29 cellular contexts compared by ENCODE assay signal in the genomic region with DNA sequence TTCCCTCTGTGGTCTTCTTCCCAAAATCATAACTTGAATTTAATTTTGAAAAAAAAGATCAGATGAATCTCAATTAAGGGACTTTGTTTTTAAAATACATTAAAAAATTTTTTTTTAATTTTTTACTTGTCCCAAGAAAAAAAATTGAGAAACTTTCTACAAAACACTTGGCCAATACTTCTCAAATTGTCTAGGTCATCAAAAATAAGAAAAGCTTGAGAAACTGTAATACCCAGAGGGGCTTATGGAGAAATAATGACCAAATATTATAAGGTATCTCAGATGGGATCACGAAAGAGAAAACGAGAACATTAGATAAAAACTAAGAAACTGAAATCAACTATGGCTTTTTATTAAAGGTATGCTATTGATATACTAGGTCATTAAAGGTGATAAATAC.
"Had no signal": no experiment of that assay in that cellular context is flagged by ENCODE, and none has a peak within 500 bp of the region (broad histone marks: within the 10 kb centered on the region; RNA-seq: fewer than 3 reads in every experiment).

No MANE protein-coding gene starts in this region.

- H3K27ac Mint-ChIP-seq: stimulated activated effector memory CD8-positive, alpha-beta T cell treated with anti-CD3 and anti-CD28 coated beads, Interleukin-12 subunit alpha, Interleukin-12 subunit beta, amount 100 ng/mL, for 72 hours; stimulated activated memory B cell treated with anti-CD40 and anti-IgM and Interleukin-4, amounts not matched to agents 10 μg/mL and 1 μg/mL and 100 μg/mL, for 72 hours; stimulated activated naive B cell treated with anti-CD40 and anti-IgM and Interleukin-4, amounts not matched to agents 10 μg/mL and 1 μg/mL and 100 μg/mL, for 72 hours; stimulated activated naive CD8-positive, alpha-beta T cell treated with anti-CD3 and anti-CD28 coated beads, Interleukin-15, amount 100 ng/mL, for 72 hours; stimulated activated naive CD8-positive, alpha-beta T cell treated with anti-CD3 and anti-CD28 coated beads, Interleukin-15, Interleukin-2, amounts not matched to agents 100 ng/mL and 50 ng/mL, for 24 hours; type B pancreatic cell had no signal

- DNase-seq: stimulated activated CD4-positive, alpha-beta T cell treated with anti-CD3 and anti-CD28 coated beads, Interleukin-2, amount 100 ng/mL, for 48 hours; stimulated activated CD4-positive, alpha-beta T cell treated with anti-CD3 and anti-CD28 coated beads, Interleukin-4, amount 100 ng/mL, for 1 hour; stimulated activated CD4-positive, alpha-beta T cell treated with anti-CD3 and anti-CD28 coated beads, Interleukin-4, amount 100 ng/mL, for 24 hours; stimulated activated CD4-positive, alpha-beta T cell treated with anti-CD3 and anti-CD28 coated beads, Interleukin-4, amount 100 ng/mL, for 4 hours; stimulated activated CD8-positive, alpha-beta memory T cell treated with anti-CD3 and anti-CD28 coated beads, Interleukin-4, amount 100 ng/mL, for 48 hours; stimulated activated naive B cell treated with anti-CD40 and anti-IgM and Interleukin-4, amounts not matched to agents 10 μg/mL and 1 μg/mL and 100 μg/mL, for 72 hours; stimulated activated naive CD4-positive, alpha-beta T cell; stimulated activated naive CD4-positive, alpha-beta T cell treated with Interleukin-2 at 50 U/mL for 16 hours; stimulated activated naive CD8-positive, alpha-beta T cell treated with anti-CD3 and anti-CD28 coated beads, Interleukin-15, amount 100 ng/mL, for 72 hours; stimulated activated naive CD8-positive, alpha-beta T cell treated with anti-CD3 and anti-CD28 coated beads, Interleukin-15, Interleukin-2, amounts not matched to agents 100 U/mL and 50 U/mL, for 24 hours; stomach; substantia nigra; testis; thyroid gland; tibial artery; transverse colon; trophoblast cell; upper lobe of left lung; upper lobe of right lung; uterus had no signal

- H3K9me3 ChIP-seq: suprapubic skin, testis, thoracic aorta, thyroid gland, tibial artery, transverse colon, upper lobe of left lung, upper lobe of right lung, uterus, vagina had no signal

- FAIRE-seq: urothelium cell line had no signal

- H3K27ac ChIP-seq: stomach, suprapubic skin, testis, thoracic aorta, thyroid gland, tibial artery, tibial nerve, transverse colon, upper lobe of left lung, upper lobe of right lung, uterus, vagina had no signal

- H3K4me3 Mint-ChIP-seq: stimulated activated effector memory CD8-positive, alpha-beta T cell treated with anti-CD3 and anti-CD28 coated beads, Interleukin-12 subunit alpha, Interleukin-12 subunit beta, amount 100 ng/mL, for 72 hours; stimulated activated memory B cell treated with anti-CD40 and anti-IgM and Interleukin-4, amounts not matched to agents 10 μg/mL and 1 μg/mL and 100 μg/mL, for 72 hours; stimulated activated naive B cell treated with anti-CD40 and anti-IgM and Interleukin-4, amounts not matched to agents 10 μg/mL and 1 μg/mL and 100 μg/mL, for 72 hours; stimulated activated naive CD8-positive, alpha-beta T cell treated with anti-CD3 and anti-CD28 coated beads, Interleukin-15, amount 100 ng/mL, for 72 hours; stimulated activated naive CD8-positive, alpha-beta T cell treated with anti-CD3 and anti-CD28 coated beads, Interleukin-15, Interleukin-2, amounts not matched to agents 100 ng/mL and 50 ng/mL, for 24 hours; type B pancreatic cell had no signal

- H3K4me1 Mint-ChIP-seq: stimulated activated memory B cell treated with anti-CD40 and anti-IgM and Interleukin-4, amounts not matched to agents 10 μg/mL and 1 μg/mL and 100 μg/mL, for 72 hours had no signal

- H3K9me3 Mint-ChIP-seq: stimulated activated memory B cell treated with anti-CD40 and anti-IgM and Interleukin-4, amounts not matched to agents 10 μg/mL and 1 μg/mL and 100 μg/mL, for 72 hours had no signal

- ATAC-seq: stimulated activated effector memory CD8-positive, alpha-beta T cell treated with anti-CD3 and anti-CD28 coated beads, Interleukin-12 subunit alpha, Interleukin-12 subunit beta, amount 100 ng/mL, for 72 hours; stimulated activated memory B cell treated with anti-CD40 and anti-IgM and Interleukin-4, amounts not matched to agents 10 μg/mL and 1 μg/mL and 100 μg/mL, for 72 hours; stimulated activated naive B cell treated with anti-CD40 and anti-IgM and Interleukin-4, amounts not matched to agents 10 μg/mL and 1 μg/mL and 100 μg/mL, for 72 hours; stimulated activated naive CD8-positive, alpha-beta T cell treated with anti-CD3 and anti-CD28 coated beads, Interleukin-15, amount 100 ng/mL, for 72 hours; stimulated activated naive CD8-positive, alpha-beta T cell treated with anti-CD3 and anti-CD28 coated beads, Interleukin-15, Interleukin-2, amounts not matched to agents 100 U/mL and 50 U/mL, for 24 hours; upper lobe of right lung had no signal

- H3K36me3 Mint-ChIP-seq: stimulated activated effector memory CD8-positive, alpha-beta T cell treated with anti-CD3 and anti-CD28 coated beads, Interleukin-12 subunit alpha, Interleukin-12 subunit beta, amount 100 ng/mL, for 72 hours; stimulated activated memory B cell treated with anti-CD40 and anti-IgM and Interleukin-4, amounts not matched to agents 10 μg/mL and 1 μg/mL and 100 μg/mL, for 72 hours; stimulated activated naive B cell treated with anti-CD40 and anti-IgM and Interleukin-4, amounts not matched to agents 10 μg/mL and 1 μg/mL and 100 μg/mL, for 72 hours; type B pancreatic cell had no signal

- H3K27me3 ChIP-seq: stomach, suprapubic skin, testis, thyroid gland, tibial artery, tibial nerve, transverse colon, upper lobe of left lung, upper lobe of right lung, uterus, vagina had no signal

- H3K36me3 ChIP-seq: stomach, suprapubic skin, thoracic aorta, thyroid gland, tibial artery, tibial nerve, transverse colon, upper lobe of left lung, upper lobe of right lung, uterus, vagina had no signal

- H3K4me1 ChIP-seq: stomach, suprapubic skin, testis, thyroid gland, tibial artery, tibial nerve, transverse colon, upper lobe of left lung, upper lobe of right lung, uterus, vagina had no signal

- H3K4me3 ChIP-seq: stomach, suprapubic skin, testis, thoracic aorta, thyroid gland, tibial artery, tibial nerve, transverse colon, upper lobe of left lung, upper lobe of right lung, uterus, vagina had no signal

- H3K27me3 Mint-ChIP-seq: stimulated activated memory B cell treated with anti-CD40 and anti-IgM and Interleukin-4, amounts not matched to agents 10 μg/mL and 1 μg/mL and 100 μg/mL, for 72 hours; stimulated activated naive B cell treated with anti-CD40 and anti-IgM and Interleukin-4, amounts not matched to agents 10 μg/mL and 1 μg/mL and 100 μg/mL, for 72 hours; stimulated activated naive CD8-positive, alpha-beta T cell treated with anti-CD3 and anti-CD28 coated beads, Interleukin-15, amount 100 ng/mL, for 72 hours had no signal
